ENCODE assay signal across 8 cellular contexts in the genomic region with DNA sequence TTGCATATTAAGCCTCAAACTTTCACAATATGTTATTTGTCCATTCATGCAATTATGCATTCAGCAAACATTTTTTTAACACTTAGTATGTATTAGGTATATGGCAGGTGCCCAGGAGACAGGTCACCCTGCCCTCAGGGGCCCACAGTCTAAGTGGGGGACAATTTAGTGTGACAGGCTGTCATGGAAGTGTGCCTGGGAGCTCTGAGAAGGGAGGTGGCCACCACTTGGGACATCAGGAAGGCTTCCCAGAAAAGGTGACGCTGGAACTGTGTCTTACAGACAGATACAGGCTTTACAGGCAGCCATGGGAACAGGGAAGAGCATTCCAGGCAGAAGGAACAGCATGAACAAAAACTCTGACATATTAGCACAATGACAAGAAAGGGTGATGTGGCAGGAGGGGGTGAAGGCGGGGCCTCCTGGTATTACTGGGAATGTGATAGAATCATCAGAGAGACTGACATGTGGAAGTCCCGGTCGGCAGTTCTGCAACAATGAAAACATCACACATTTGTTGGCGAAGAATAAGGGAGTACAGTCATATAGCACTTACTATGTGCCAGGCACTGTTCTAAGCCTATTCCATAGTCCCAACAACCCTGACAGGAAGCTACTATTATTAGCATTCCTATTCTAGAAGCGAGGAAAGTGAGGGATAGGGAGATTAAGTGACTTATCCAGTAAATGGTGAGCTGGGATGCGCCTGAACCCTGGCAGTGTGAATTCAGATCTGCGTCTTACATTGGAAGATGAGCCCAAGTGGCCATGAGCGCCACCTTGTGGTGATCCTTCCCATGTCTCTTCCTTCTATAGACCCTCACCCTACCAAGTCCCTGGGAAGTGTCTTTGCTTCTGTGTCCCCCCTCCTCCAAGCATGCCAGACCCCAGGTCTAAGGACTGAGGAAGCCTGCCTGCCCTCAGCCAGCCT. TPM values are rescaled to one million over a fixed set of nuclear protein-coding genes. Genes with fewer than 3 reads are reported as not detected.
DNase-seq lines count a peak whose midpoint lies in the region; ATAC-seq, FAIRE-seq and TF ChIP-seq lines count a peak whose summit lies in the region.

No MANE protein-coding gene starts in this region.

- ATAC-seq in GM21526 (IDR thresholded peaks at IDR 0.05; ENCODE audit: low FRiP score, unreplicated experiment): no peak

- peak; percentile 98 for TF ChIP-seq CTCF in D721Med (IDR thresholded peaks at IDR 0.05; ENCODE audit: insufficient read depth, missing control alignments)

- FAIRE-seq in D721Med (lab: Jason Lieb, UNC): no peak

- in situ Hi-C loops in SK-MEL-5 (cut with HindIII; ENCODE audit: low pct_unique_long_range_greater_than_20kb, low sequenced_read_pairs): no loop called here

- no peak overlapping the region for H3K4me3 ChIP-seq in Jurkat, Clone E6-1 (ENCODE audit: low read length)

- DNase-seq in D721Med (ENCODE audit: insufficient read length, low spot score) (peak; percentile 92), SK-MEL-5 (ENCODE audit: low read depth, low spot score) (peak; percentile 79), glomerular visceral epithelial cell (ENCODE audit: extremely low spot score) (peak; percentile 74), pons (ENCODE audit: low spot score) (peak; percentile 58), occipital lobe (lab: John Stamatoyannopoulos, UW) (no peak)
- DNase-seq in Jurkat, Clone E6-1 (ENCODE audit: low read depth, low spot score): peak; percentile 76
- DNase-seq in activated naive CD4-positive, alpha-beta T cell treated with Interleukin-2 at 50 U/mL for 16 hours: peak; percentile 78

RNA-seq across cellular contexts. Expression of a gene that starts 13.7 kb away (rescaled TPM):
- polyA plus RNA-seq in Jurkat, Clone E6-1 (2012; ENCODE audit: insufficient read depth, insufficient read length): 276 TPM
- total RNA-seq in SK-MEL-5 (2014; rRNA removed; shearing (Covaris generic)): 0.21 and 0.63 TPM in 2 replicates
- 1.0 and 1.6 TPM in 2 replicates for polyA plus RNA-seq in SK-MEL-5 (2015; cell fraction: cytosol; rRNA removed)
- 0.48 and 1.8 TPM in 2 replicates for polyA plus RNA-seq in SK-MEL-5 (2015; cell fraction: nucleus; rRNA removed)
- total RNA-seq in occipital lobe: 1.9 TPM

RNA-seq across cellular contexts. Expression of a gene that starts 26.6 kb away (rescaled TPM):
- not detected for polyA plus RNA-seq in Jurkat, Clone E6-1 (2012; ENCODE audit: insufficient read depth, insufficient read length)
- not detected in 2 replicates for total RNA-seq in SK-MEL-5 (2014; rRNA removed; shearing (Covaris generic))
- not detected in 2 replicates for polyA plus RNA-seq in SK-MEL-5 (2015; cell fraction: cytosol; rRNA removed)
- not detected in 2 replicates for polyA plus RNA-seq in SK-MEL-5 (2015; cell fraction: nucleus; rRNA removed)
- total RNA-seq in occipital lobe: not detected
